ENCODE assay signal across 27 cellular contexts in the genomic region with DNA sequence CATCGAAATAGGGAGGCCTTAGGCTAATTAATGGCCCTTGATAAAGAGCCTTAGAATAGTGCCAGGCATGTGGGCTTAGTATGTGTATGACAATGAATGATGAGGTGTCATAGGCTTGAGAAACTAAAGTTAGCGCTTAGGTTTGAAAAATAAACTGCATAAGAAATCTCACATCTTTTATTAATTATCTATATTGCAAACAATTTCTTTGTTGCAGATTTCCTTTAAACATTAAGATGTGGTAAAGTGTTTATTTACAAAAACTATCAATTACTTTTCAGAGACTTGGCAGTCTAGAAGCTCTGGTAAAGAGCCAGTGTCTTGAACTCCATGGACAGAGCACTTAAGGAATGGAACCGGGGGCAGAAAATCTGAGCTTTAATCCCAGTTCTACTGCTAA. TPM values are rescaled to one million over a fixed set of nuclear protein-coding genes. Genes with fewer than 3 reads are reported as not detected.
DNase-seq lines count a peak whose midpoint lies in the region; TF ChIP-seq lines count a peak whose summit lies in the region.
"Had no signal": no experiment of that assay in that cellular context is flagged by ENCODE, and none has a peak within 500 bp of the region (broad histone marks: within the 10 kb centered on the region; RNA-seq: fewer than 3 reads in every experiment).

No MANE protein-coding gene starts in this region.

- H3K4me1 Mint-ChIP-seq in HFFc6 (ENCODE audit: low read depth): peaks cover 92% of the 10 kb centered on the region
- H3K4me1 Mint-ChIP-seq in MCF 10A (ENCODE audit: insufficient read depth, unreplicated experiment): peaks cover 16% of the 10 kb centered on the region
- H3K4me1 Mint-ChIP-seq: activated CD4-positive, alpha-beta T cell treated with anti-CD3 and anti-CD28 coated beads, Interleukin-2, amount 10 ng/mL, durations not matched to agents 7 days and 5 days; activated naive CD4-positive, alpha-beta T cell treated with anti-CD3 and anti-CD28 coated beads, Interleukin-2, amount 10 ng/mL, durations not matched to agents 7 days and 5 days had no signal

- no peaks in the 10 kb centered on the region for H3K27me3 Mint-ChIP-seq in HFFc6 (ENCODE audit: insufficient read depth)
- no peaks in the 10 kb centered on the region for H3K27me3 Mint-ChIP-seq in MCF 10A (ENCODE audit: insufficient read depth, unreplicated experiment)

- H3K36me3 Mint-ChIP-seq in HFFc6 (ENCODE audit: low read depth): peaks cover 48% of the 10 kb centered on the region
- H3K36me3 Mint-ChIP-seq in MCF 10A (ENCODE audit: insufficient read depth, unreplicated experiment): no peaks in the 10 kb centered on the region
- H3K36me3 Mint-ChIP-seq: activated naive CD4-positive, alpha-beta T cell treated with anti-CD3 and anti-CD28 coated beads, Interleukin-2, amount 10 ng/mL, durations not matched to agents 7 days and 5 days had no signal

- peak overlapping the region; percentile 19 for H3K27ac ChIP-seq in A673 (ENCODE audit: low read depth, low read length, poor library complexity, severe bottlenecking)
- H3K27ac ChIP-seq: 22Rv1; BLaER1 treated with 17β-estradiol and CSF1 and Interleukin-3, amounts not matched to agents 10 nM and 100 nM; neural progenitor cell; prostate gland; VCaP had no signal

- peaks cover 3% of the 10 kb centered on the region for H3K36me3 ChIP-seq in A673 (ENCODE audit: insufficient read depth, low read length, poor library complexity, severe bottlenecking)
- H3K36me3 ChIP-seq: neural progenitor cell, prostate gland had no signal

- in situ Hi-C loops in astrocyte of the cerebellum (cut with HindIII; ENCODE audit: low sequenced_read_pairs): no loop called here

- H3K9me3 Mint-ChIP-seq in HFFc6: no peaks in the 10 kb centered on the region
- H3K9me3 Mint-ChIP-seq in MCF 10A (ENCODE audit: unreplicated experiment): no peaks in the 10 kb centered on the region
- H3K9me3 Mint-ChIP-seq: activated CD4-positive, alpha-beta T cell treated with anti-CD3 and anti-CD28 coated beads, Interleukin-2, amount 10 ng/mL, durations not matched to agents 7 days and 5 days; activated naive CD4-positive, alpha-beta T cell treated with anti-CD3 and anti-CD28 coated beads, Interleukin-2, amount 10 ng/mL, durations not matched to agents 7 days and 5 days; neural progenitor cell had no signal

- H3K27ac Mint-ChIP-seq in HFFc6 (peak overlapping the region; percentile 66), MCF 10A (ENCODE audit: low read depth, unreplicated experiment) (no peak overlapping the region)
- H3K27ac Mint-ChIP-seq: activated CD4-positive, alpha-beta T cell treated with anti-CD3 and anti-CD28 coated beads, Interleukin-2, amount 10 ng/mL, durations not matched to agents 7 days and 5 days; activated naive CD4-positive, alpha-beta T cell treated with anti-CD3 and anti-CD28 coated beads, Interleukin-2, amount 10 ng/mL, durations not matched to agents 7 days and 5 days; neural progenitor cell had no signal

- no peak for TF ChIP-seq CTCF in A673 (conservative IDR thresholded peaks at IDR 0.05; ENCODE audit: low read depth, low read length)
- no peak for TF ChIP-seq CTCF in HFFc6 (IDR thresholded peaks at IDR 0.05)
- no peak for TF ChIP-seq CTCF in astrocyte of the cerebellum (IDR thresholded peaks at IDR 0.05; ENCODE audit: low read depth, low read length, missing control alignments)
- TF ChIP-seq CTCF in fibroblast of mammary gland (conservative IDR thresholded peaks at IDR 0.05; ENCODE audit: control insufficient read depth, insufficient read depth, low read depth, low read length): no peak
- no peak for TF ChIP-seq CTCF in MCF 10A (IDR thresholded peaks at IDR 0.05; ENCODE audit: unreplicated experiment)

- CTCF ChIA-PET in A673 (lab: Charles Lee) (no interaction called here), MCF 10A (lab: Yijun Ruan, JAX) (interaction anchor here (0.5 kb wide), 1 partner anchor 73 kb away, joined by 3 read pairs; no protein-coding TSS in a partner anchor)

- H3K4me1 ChIP-seq in A673 (ENCODE audit: insufficient read depth, low read length, poor library complexity, severe bottlenecking): peaks cover 68% of the 10 kb centered on the region
- H3K4me1 ChIP-seq: Caco-2, prostate gland had no signal

- DNase-seq in A673 (ENCODE audit: low spot score) (no peak), HFFc6 (peak; percentile 61), astrocyte of the cerebellum (ENCODE audit: low read depth) (peak; percentile 53), fibroblast of mammary gland (ENCODE audit: low read depth) (peak; percentile 64), MCF 10A (ENCODE audit: unreplicated experiment) (no peak), islet precursor cell (no peak), LoVo (ENCODE audit: low spot score) (no peak)
- DNase-seq in central memory CD4-positive, alpha-beta T cell: no peak
- DNase-seq: activated CD4-positive, alpha-beta T cell treated with anti-CD3 and anti-CD28 coated beads, Interleukin-2, amount 10 ng/mL, durations not matched to agents 7 days and 5 days; activated naive CD4-positive, alpha-beta T cell treated with anti-CD3 and anti-CD28 coated beads, Interleukin-2, amount 10 ng/mL, durations not matched to agents 7 days and 5 days; Caco-2; cerebellar nuclear complex; DMS79 treated with DMSO at 0.1 percent for 48 hours; effector CD8-positive, alpha-beta T cell; glutamatergic neuron; Karpas-422; mammary epithelial cell; NCI-H1092; NCI-H187; NCI-H526 treated with DMSO at 0.1 percent for 48 hours; stimulated activated CD8-positive, alpha-beta memory T cell treated with anti-CD3 and anti-CD28 coated beads, Interleukin-4, amount 100 ng/mL, for 48 hours; T-helper 2 cell had no signal

- POLR2A ChIA-PET in A673 (lab: Charles Lee; ENCODE audit: low non-redundant PET) (interaction anchor here (0.6 kb wide), 1 partner anchor 172 kb away, joined by 3 read pairs; no protein-coding TSS in a partner anchor), MCF 10A (lab: Yijun Ruan, JAX) (interaction anchor here (0.7 kb wide), 1 partner anchor 136 kb away, joined by 3 read pairs; no protein-coding TSS in a partner anchor)

- peak overlapping the region; percentile 36; the same call in 1 of the 2 replicates for H3K4me3 Mint-ChIP-seq in HFFc6
- H3K4me3 Mint-ChIP-seq in MCF 10A (ENCODE audit: unreplicated experiment): no peak overlapping the region
- H3K4me3 Mint-ChIP-seq: activated CD4-positive, alpha-beta T cell treated with anti-CD3 and anti-CD28 coated beads, Interleukin-2, amount 10 ng/mL, durations not matched to agents 7 days and 5 days; activated naive CD4-positive, alpha-beta T cell treated with anti-CD3 and anti-CD28 coated beads, Interleukin-2, amount 10 ng/mL, durations not matched to agents 7 days and 5 days; neural progenitor cell had no signal

- H3K27me3 ChIP-seq in A673 (replicated peaks; ENCODE audit: insufficient read depth, low read depth, low read length, poor library complexity): no peaks in the 10 kb centered on the region
- H3K27me3 ChIP-seq: BLaER1 treated with 17β-estradiol and CSF1 and Interleukin-3, amounts not matched to agents 10 nM and 100 nM; neural progenitor cell had no signal

- H3K9me3 ChIP-seq in A673 (ENCODE audit: low read depth, low read length, poor library complexity, severe bottlenecking): no peaks in the 10 kb centered on the region
- H3K9me3 ChIP-seq: BLaER1 treated with 17β-estradiol and CSF1 and Interleukin-3, amounts not matched to agents 10 nM and 100 nM; Caco-2; prostate gland had no signal

- H3K4me3 ChIP-seq in A673 (ENCODE audit: low read depth, low read length, poor library complexity, severe bottlenecking) (no peak overlapping the region), astrocyte of the cerebellum (ENCODE audit: low read depth, low read length) (no peak overlapping the region), fibroblast of mammary gland (ENCODE audit: control insufficient read depth, low read depth, low read length) (no peak overlapping the region)
- H3K4me3 ChIP-seq: BLaER1 treated with 17β-estradiol and CSF1 and Interleukin-3, amounts not matched to agents 10 nM and 100 nM; neural progenitor cell; prostate gland had no signal

- BruUV-seq in A673 (replicated peaks; lab: Mats Ljungman, UMichigan) (no TSS peak), MCF 10A (replicated peaks; lab: Mats Ljungman, UMichigan) (no TSS peak)

- intact Hi-C loops in A673 (cut with micrococcal nuclease; ENCODE audit: unreplicated experiment): no loop called here
- intact Hi-C loops in MCF 10A (cut with micrococcal nuclease): no loop called here

RNA-seq across cellular contexts. Expression of a gene that starts 23.1 kb away (rescaled TPM):
- total RNA-seq in A673 (2021) (134 and 135 TPM in 2 replicates), MCF 10A (2022) (43.8 and 56.0 TPM in 2 replicates)
- total RNA-seq in HFFc6 (2021; fragmentation: NEBNext Ultra II Directional; extraction: Animal tissue kit (Norgen Biotek cat#: 25700)): 100 to 1,000 TPM; 164 to 272 (median 235) TPM

Comparison
In these comparisons a context has a peak if more than half of its experiments do, and no peak if none do; other contexts are left out.
1. DNase-seq: peak in HFFc6 (single experiment), astrocyte of the cerebellum (single experiment) and fibroblast of mammary gland (single experiment); none in A673 (single experiment), MCF 10A (single experiment), islet precursor cell (single experiment), LoVo (single experiment) and central memory CD4-positive, alpha-beta T cell (single experiment).